In the genomic region with DNA sequence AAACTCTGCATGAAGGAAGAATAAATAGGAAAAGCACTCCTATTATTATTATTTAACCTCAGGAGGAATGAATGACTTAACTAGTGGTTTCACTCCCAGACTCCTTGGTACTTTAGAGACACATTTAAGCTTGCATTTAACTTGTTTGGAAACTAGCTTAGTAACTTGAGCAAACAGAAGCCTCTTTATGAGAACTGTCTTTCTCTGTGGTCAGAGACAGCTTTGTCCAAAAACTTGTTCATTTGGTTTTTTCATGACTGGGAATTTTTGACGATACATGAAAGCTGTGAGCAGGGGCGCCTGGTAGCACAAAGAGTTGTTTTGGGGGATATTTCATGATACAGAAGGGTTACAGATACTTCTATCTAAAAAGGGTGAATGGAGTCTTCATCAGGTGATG, we compare ENCODE assay signal across 35 cellular contexts. TPM values are rescaled to one million over a fixed set of nuclear protein-coding genes. Genes with fewer than 3 reads are reported as not detected.
"Had no signal": no experiment of that assay in that cellular context is flagged by ENCODE, and none has a peak within 500 bp of the region (broad histone marks: within the 10 kb centered on the region; RNA-seq: fewer than 3 reads in every experiment).

No MANE protein-coding gene starts in this region.

- H3K27ac ChIP-seq: ascending aorta, breast epithelium, Peyer's patch, SJSA1 had no signal

- H3K4me1 ChIP-seq: ascending aorta, breast epithelium, Peyer's patch, SJSA1 had no signal

- H3K4me3 Mint-ChIP-seq: activated CD4-positive, alpha-beta T cell treated with anti-CD3 and anti-CD28 coated beads, Interleukin-2, amount 10 ng/mL, durations not matched to agents 24 days and 14 days; activated CD8-positive, alpha-beta T cell treated with anti-CD3 and anti-CD28 coated beads for 36 hours; activated naive CD4-positive, alpha-beta T cell treated with anti-CD3 and anti-CD28 coated beads, Interleukin-2, amount 50 U/mL, for 24 hours; activated naive CD8-positive, alpha-beta T cell treated with anti-CD3 and anti-CD28 coated beads, Interleukin-2, amount 10 ng/mL, durations not matched to agents 7 days and 5 days; activated T-cell treated with anti-CD3 and anti-CD28 coated beads, Interleukin-2, amount 50 U/mL, for 24 hours had no signal

- H3K36me3 ChIP-seq: ascending aorta, breast epithelium, Peyer's patch, SJSA1 had no signal

- DNase-seq: activated CD4-positive, alpha-beta T cell treated with anti-CD3 and anti-CD28 coated beads, Interleukin-2, amount 10 ng/mL, durations not matched to agents 24 days and 14 days; activated CD4-positive, alpha-beta T cell treated with anti-CD3 and anti-CD28 coated beads, Interleukin-2, amount 50 U/mL, for 4 hours; activated CD8-positive, alpha-beta T cell treated with anti-CD3 and anti-CD28 coated beads for 36 hours; activated gamma-delta T cell; activated naive CD4-positive, alpha-beta T cell treated with Interleukin-2 at 50 U/mL for 16 hours; activated naive CD8-positive, alpha-beta T cell treated with anti-CD3 and anti-CD28 coated beads, Interleukin-2, amount 10 ng/mL, durations not matched to agents 7 days and 5 days; activated T-cell treated with anti-CD3 and anti-CD28 coated beads, Interleukin-2, amount 50 U/mL, for 24 hours; amygdala; body of pancreas; NCI-H1417; NCI-H146; NCI-H187; NCI-H2029 treated with DMSO at 0.1 percent for 48 hours; NCI-H2107; NCI-H2171; NCI-H510A; NCI-H526; NCI-H748 treated with DMSO at 0.1 percent for 48 hours; NK-92 treated with Interleukin-12 subunit alpha and Interleukin-12 subunit beta, amount 100 ng/mL, for 24 hours; PC-3; Peyer's patch; RPMI8226; SHP77 treated with DMSO at 0.1 percent for 48 hours; SW 1271; T-helper 1 cell; T-helper 2 cell; T-helper 9 cell had no signal

- H3K9me3 Mint-ChIP-seq: activated CD4-positive, alpha-beta T cell treated with anti-CD3 and anti-CD28 coated beads, Interleukin-2, amount 10 ng/mL, durations not matched to agents 24 days and 14 days; activated CD8-positive, alpha-beta T cell treated with anti-CD3 and anti-CD28 coated beads for 36 hours; activated naive CD4-positive, alpha-beta T cell treated with anti-CD3 and anti-CD28 coated beads, Interleukin-2, amount 50 U/mL, for 24 hours; activated naive CD8-positive, alpha-beta T cell treated with anti-CD3 and anti-CD28 coated beads, Interleukin-2, amount 10 ng/mL, durations not matched to agents 7 days and 5 days; activated T-cell treated with anti-CD3 and anti-CD28 coated beads, Interleukin-2, amount 50 U/mL, for 24 hours; activated T-helper 2 cell treated with anti-CD3 and anti-CD28 coated beads, Interferon-gamma antibody, Interleukin-2, Interleukin-4, amounts not matched to agents 10 μg/mL and 5 μg/mL and 100 μg/mL, durations not matched to agents 14 hours and 24 hours and 36 hours had no signal

- ATAC-seq: activated CD8-positive, alpha-beta T cell treated with anti-CD3 and anti-CD28 coated beads for 36 hours; PC-3 had no signal

- H3K36me3 Mint-ChIP-seq: activated naive CD4-positive, alpha-beta T cell treated with anti-CD3 and anti-CD28 coated beads, Interleukin-2, amount 50 U/mL, for 24 hours; activated naive CD8-positive, alpha-beta T cell treated with anti-CD3 and anti-CD28 coated beads, Interleukin-2, amount 10 ng/mL, durations not matched to agents 7 days and 5 days had no signal

- H3K27ac Mint-ChIP-seq: activated CD4-positive, alpha-beta T cell treated with anti-CD3 and anti-CD28 coated beads, Interleukin-2, amount 10 ng/mL, durations not matched to agents 24 days and 14 days; activated CD8-positive, alpha-beta T cell treated with anti-CD3 and anti-CD28 coated beads for 36 hours; activated naive CD4-positive, alpha-beta T cell treated with anti-CD3 and anti-CD28 coated beads, Interleukin-2, amount 50 U/mL, for 24 hours; activated naive CD8-positive, alpha-beta T cell treated with anti-CD3 and anti-CD28 coated beads, Interleukin-2, amount 10 ng/mL, durations not matched to agents 7 days and 5 days; activated T-cell treated with anti-CD3 and anti-CD28 coated beads, Interleukin-2, amount 50 U/mL, for 24 hours; activated T-helper 2 cell treated with anti-CD3 and anti-CD28 coated beads, Interferon-gamma antibody, Interleukin-2, Interleukin-4, amounts not matched to agents 10 μg/mL and 5 μg/mL and 100 μg/mL, durations not matched to agents 14 hours and 24 hours and 36 hours had no signal

- H3K4me3 ChIP-seq: ascending aorta, body of pancreas, breast epithelium, Peyer's patch, SJSA1 had no signal

- H3K9me3 ChIP-seq: ascending aorta, body of pancreas, breast epithelium, Peyer's patch, SJSA1 had no signal

- H3K4me1 Mint-ChIP-seq: activated CD4-positive, alpha-beta T cell treated with anti-CD3 and anti-CD28 coated beads, Interleukin-2, amount 10 ng/mL, durations not matched to agents 24 days and 14 days; activated naive CD4-positive, alpha-beta T cell treated with anti-CD3 and anti-CD28 coated beads, Interleukin-2, amount 50 U/mL, for 24 hours; activated naive CD8-positive, alpha-beta T cell treated with anti-CD3 and anti-CD28 coated beads, Interleukin-2, amount 10 ng/mL, durations not matched to agents 7 days and 5 days had no signal

RNA-seq across cellular contexts. Expression of gene VTCN1, which starts 33.6 kb away (rescaled TPM):
- total RNA-seq: activated CD4-positive, alpha-beta T cell treated with anti-CD3 and anti-CD28 coated beads, Interleukin-2, amount 10 ng/mL, durations not matched to agents 24 days and 14 days; activated CD8-positive, alpha-beta memory T cell treated with anti-CD3 and anti-CD28 coated beads for 36 hours; activated CD8-positive, alpha-beta T cell treated with anti-CD3 and anti-CD28 coated beads for 36 hours; activated naive CD8-positive, alpha-beta T cell treated with anti-CD3 and anti-CD28 coated beads, Interleukin-2, amount 10 ng/mL, durations not matched to agents 7 days and 5 days; activated T-helper 2 cell treated with anti-CD3 and anti-CD28 coated beads, Interferon-gamma antibody, Interleukin-2, Interleukin-4, amounts not matched to agents 10 μg/mL and 5 μg/mL and 100 μg/mL, durations not matched to agents 14 hours and 24 hours and 36 hours; ascending aorta; cardiac septum; M059J; PC-3; Peyer's patch; SJSA1 had no signal
